Comparison of ENCODE assay signal across 27 cellular contexts in the genomic region with DNA sequence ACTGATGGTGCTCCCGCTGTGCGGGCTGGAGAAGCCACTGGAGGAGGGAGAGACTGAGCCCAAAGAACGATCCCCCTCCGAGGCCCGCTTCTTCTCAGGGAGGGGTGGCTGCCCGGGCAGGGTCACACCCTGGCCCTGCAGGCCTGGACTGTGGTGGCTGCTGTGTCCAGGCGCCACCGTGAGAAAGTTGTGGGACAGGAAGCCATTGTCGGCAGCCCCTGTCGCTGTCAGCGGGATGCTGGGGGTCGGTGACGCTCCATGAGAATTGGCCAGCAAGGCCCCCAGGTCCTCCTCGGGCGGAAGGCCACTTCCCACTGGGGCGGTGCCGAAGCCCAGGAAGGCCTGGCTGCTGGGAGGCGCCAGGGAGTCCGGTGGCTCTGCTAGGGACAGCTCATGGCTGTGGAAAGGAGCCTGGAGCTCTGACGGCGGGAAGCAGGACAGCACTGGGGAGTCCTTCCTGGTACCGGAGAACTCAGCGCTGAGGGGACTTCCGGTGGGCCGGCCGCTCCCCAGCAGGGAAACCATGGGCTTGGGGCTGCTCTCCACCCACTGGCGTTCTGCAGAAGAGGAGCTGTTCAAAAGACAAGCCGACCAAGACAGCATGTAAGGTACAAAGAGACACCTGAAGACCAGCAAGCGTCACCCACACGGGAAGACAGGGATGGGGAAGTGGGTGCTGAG.
DNase-seq lines count a peak whose midpoint lies in the region; ATAC-seq, FAIRE-seq and TF ChIP-seq lines count a peak whose summit lies in the region.
"Had no signal": no experiment of that assay in that cellular context is flagged by ENCODE, and none has a peak within 500 bp of the region (broad histone marks: within the 10 kb centered on the region; RNA-seq: fewer than 3 reads in every experiment).

No MANE protein-coding gene starts in this region.

- POLR2A ChIA-PET in endothelial cell of umbilical vein (lab: Charles Lee), result no interaction called here

- H3K9me1 ChIP-seq in endothelial cell of umbilical vein (replicated peaks; ENCODE audit: control insufficient read depth, extremely low read depth, insufficient read depth, low read length), result no peaks in the 10 kb centered on the region

- ATAC-seq in HG03108 (IDR thresholded peaks at IDR 0.05; ENCODE audit: unreplicated experiment), result no peak
- ATAC-seq: PC-3; stimulated activated naive B cell treated with anti-CD40 and anti-IgM and Interleukin-4, amounts not matched to agents 10 μg/mL and 1 μg/mL and 100 μg/mL, for 72 hours had no signal

- H3K4me3 ChIP-seq in endothelial cell of umbilical vein (replicated peaks in 1 of 3; ENCODE audit: insufficient read depth in 1 of 3, low read depth in 1 of 3, low read length in 3 of 3), result no peak overlapping the region
- no peak overlapping the region for H3K4me3 ChIP-seq in thyroid gland (replicated peaks in 1 of 3)

- H4K20me1 ChIP-seq in endothelial cell of umbilical vein (replicated peaks; ENCODE audit: control insufficient read depth, extremely low read depth, insufficient read depth, low read length), result no peaks in the 10 kb centered on the region

- dilution Hi-C loops in endothelial cell of umbilical vein (cut with MboI; ENCODE audit: extremely low pct_ligation_motif_present, low sequenced_read_pairs), result no loop called here

- CTCF ChIA-PET in endothelial cell of umbilical vein (lab: Charles Lee), result no interaction called here

- H3K4me1 ChIP-seq in endothelial cell of umbilical vein (ENCODE audit: control insufficient read depth, extremely low read depth, insufficient read depth, low read length), result no peaks in the 10 kb centered on the region
- H3K4me1 ChIP-seq in thyroid gland, result peaks cover 5 to 6% of the 10 kb centered on the region in 2 donors

- no peaks in the 10 kb centered on the region for H3K27me3 ChIP-seq in endothelial cell of umbilical vein (ENCODE audit: control insufficient read depth in 2 of 2, insufficient read depth in 2 of 2, low read length in 2 of 2)
- no peaks in the 10 kb centered on the region for H3K27me3 ChIP-seq in thyroid gland

- peaks cover 0 to 6% of the 10 kb centered on the region in 2 experiments for H3K36me3 ChIP-seq in endothelial cell of umbilical vein (ENCODE audit: control insufficient read depth in 2 of 2, extremely low read depth in 1 of 2, insufficient read depth in 2 of 2, low read length in 2 of 2)
- H3K36me3 ChIP-seq in thyroid gland, result peaks cover 25 to 30% of the 10 kb centered on the region in 2 donors

- no peak for FAIRE-seq in endothelial cell of umbilical vein (lab: Jason Lieb, UNC)
- FAIRE-seq: GM18507 had no signal

- intact Hi-C loops in endothelial cell of umbilical vein (cut with micrococcal nuclease), result no loop called here
- intact Hi-C loops in thyroid gland (cut with DNase I), result no loop called here

- H3K9me3 ChIP-seq in endothelial cell of umbilical vein (replicated peaks; ENCODE audit: control insufficient read depth, insufficient read depth, low read length) (no peaks in the 10 kb centered on the region), thyroid gland (no peaks in the 10 kb centered on the region)

- H3K4me2 ChIP-seq in endothelial cell of umbilical vein (ENCODE audit: insufficient read depth, low read length), result no peak overlapping the region

- WGBS in thyroid gland, 2 donors, result 96% methylated on average over 12 to 28 of the region's 30 CpGs

- H3K79me2 ChIP-seq in endothelial cell of umbilical vein (ENCODE audit: control insufficient read depth, insufficient read depth, low read length), result no peaks in the 10 kb centered on the region

- no peak for DNase-seq in endothelial cell of umbilical vein (ENCODE audit: low read depth, low spot score)
- peak; percentile 86 for DNase-seq in mesenteric fat pad (ENCODE audit: low spot score)
- no peak for DNase-seq in thyroid gland
- DNase-seq in cerebellar cortex (ENCODE audit: low spot score), result no peak
- no peak for DNase-seq in NOMO-1 treated with dmso at 0.1 percent for 144 hours (lab: John Stamatoyannopoulos, UW; ENCODE audit: unreplicated experiment)
- DNase-seq: ACHN; activated CD4-positive, alpha-beta T cell treated with anti-CD3 and anti-CD28 coated beads, Interleukin-2, amount 50 U/mL, for 4 hours; activated naive CD4-positive, alpha-beta T cell; activated naive CD8-positive, alpha-beta T cell treated with anti-CD3 and anti-CD28 coated beads, Interleukin-2, amount 50 U/mL, for 24 hours; CD8-positive, alpha-beta memory T cell; DMS 273 treated with DMSO at 0.1 percent for 48 hours; EL; H9; hippocampal formation; left cardiac atrium; mesendoderm; NCI-H1417 treated with DMSO at 0.1 percent for 48 hours; NCI-H2029 treated with DMSO at 0.1 percent for 48 hours; NCI-H524 treated with DMSO at 0.1 percent for 48 hours; NK-92 treated with Interleukin-12 subunit alpha and Interleukin-12 subunit beta, amount 100 ng/mL, for 24 hours; PC-3; SHP77; stimulated activated naive B cell treated with anti-CD40 and anti-IgM and Interleukin-4, amounts not matched to agents 10 μg/mL and 1 μg/mL and 100 μg/mL, for 72 hours; T-helper 2 cell had no signal

- H3K27ac ChIP-seq in angular gyrus (ENCODE audit: low read depth, low read length) (peak overlapping the region; percentile 37), endothelial cell of umbilical vein (ENCODE audit: insufficient read depth, low read depth, low read length) (no peak overlapping the region), thyroid gland (peak overlapping the region in 2 of 3 donors; percentile 26 to 56)

- H2AFZ ChIP-seq in endothelial cell of umbilical vein (ENCODE audit: low read depth, low read length), result no peak overlapping the region

- TF ChIP-seq POLR2A in endothelial cell of umbilical vein (IDR thresholded peaks at IDR 0.05; ENCODE audit: low read depth, low read length) (no peak), thyroid gland (IDR thresholded peaks at IDR 0.05) (no peak)

- H3K9ac ChIP-seq in endothelial cell of umbilical vein (replicated peaks; ENCODE audit: extremely low read depth, insufficient read depth, low read length), result no peak overlapping the region

- BruUV-seq in endothelial cell of umbilical vein (replicated peaks; lab: Mats Ljungman, UMichigan), result TSS peak; percentile 43

- no peak for TF ChIP-seq CTCF in endothelial cell of umbilical vein (IDR thresholded peaks at IDR 0.05; ENCODE audit: extremely low read depth in 1 of 2, insufficient read depth in 1 of 2, low read depth in 1 of 2, low read length in 2 of 2)
- TF ChIP-seq CTCF in thyroid gland (IDR thresholded peaks at IDR 0.05), result no peak

TF ChIP-seq in endothelial cell of umbilical vein, 7 proteins besides CTCF, POLR2A, EP300 and RAD21:
- no peak for TF ChIP-seq FOS (IDR thresholded peaks at IDR 0.05; ENCODE audit: borderline replicate concordance, insufficient read depth, low read length)
- TF ChIP-seq JUN (IDR thresholded peaks at IDR 0.05; ENCODE audit: borderline replicate concordance, insufficient read depth, insufficient read length, low read depth), result no peak
- no peak for TF ChIP-seq MAX (IDR thresholded peaks at IDR 0.05; ENCODE audit: insufficient read depth, insufficient read length)
- no peak for TF ChIP-seq POLR2AphosphoS5 (IDR thresholded peaks at IDR 0.05; ENCODE audit: insufficient read depth, low read depth, low read length)
- TF ChIP-seq EZH2 (IDR thresholded peaks at IDR 0.05; ENCODE audit: borderline replicate concordance, low read depth, low read length, severe bottlenecking), result no peak
- no peak for TF ChIP-seq GATA2 (IDR thresholded peaks at IDR 0.05; ENCODE audit: insufficient read depth, insufficient read length, low read depth, low read length)
- no peak for TF ChIP-seq MYC (IDR thresholded peaks at IDR 0.05; ENCODE audit: low read depth, low read length)
TF ChIP-seq in endothelial cell of umbilical vein: peak in this region for 0.
